ENCODE assay signal across 11 cellular contexts in the genomic region with DNA sequence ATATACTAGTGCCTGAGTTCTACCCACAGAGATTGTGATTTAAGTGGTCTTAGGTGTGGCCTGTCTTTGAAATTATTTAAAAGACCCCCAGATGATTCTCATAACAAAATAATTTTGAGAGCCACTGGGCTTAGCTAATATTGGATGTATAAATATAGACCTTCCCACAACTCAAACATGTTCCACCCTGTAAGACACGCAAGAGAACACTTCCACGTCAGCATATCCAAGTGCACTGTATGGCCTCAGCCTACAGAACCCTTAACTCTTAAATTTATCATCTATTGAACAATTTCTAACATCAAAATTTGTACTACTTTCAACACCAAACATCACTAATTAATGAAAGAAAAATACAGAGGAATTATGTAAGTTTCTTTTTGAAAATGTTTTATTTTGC. TPM values are rescaled to one million over a fixed set of nuclear protein-coding genes. Genes with fewer than 3 reads are reported as not detected.
DNase-seq lines count a peak whose midpoint lies in the region; ATAC-seq, FAIRE-seq and TF ChIP-seq lines count a peak whose summit lies in the region.
"Had no signal": no experiment of that assay in that cellular context is flagged by ENCODE, and none has a peak within 500 bp of the region (broad histone marks: within the 10 kb centered on the region; RNA-seq: fewer than 3 reads in every experiment).

No MANE protein-coding gene starts in this region.

- peak overlapping the region; percentile 5 for H3K27ac ChIP-seq in layer of hippocampus (ENCODE audit: low read depth, low read length)

- no peak for ATAC-seq in GM21526 (IDR thresholded peaks at IDR 0.05; ENCODE audit: low FRiP score, unreplicated experiment)

- FAIRE-seq in GM12891 (lab: Jason Lieb, UNC) = peak; percentile 54
- FAIRE-seq: D721Med had no signal

- H3K27me3 ChIP-seq in layer of hippocampus (ENCODE audit: control insufficient read depth, insufficient read depth, low read length) = no peaks in the 10 kb centered on the region

- TF ChIP-seq POLR2A in GM12891 (IDR thresholded peaks at IDR 0.05; ENCODE audit: low read depth, low read length) = no peak

- DNase-seq in GM12891 (ENCODE audit: insufficient read length, low spot score) (no peak), pons (ENCODE audit: low spot score) (peak; percentile 37), NCI-H2107 treated with DMSO at 0.1 percent for 48 hours (lab: John Stamatoyannopoulos, UW; ENCODE audit: unreplicated experiment) (no peak), NCI-H2081 treated with DMSO at 0.1 percent for 48 hours (lab: John Stamatoyannopoulos, UW) (no peak)
- DNase-seq in activated CD4-positive, alpha-beta T cell treated with anti-CD3 and anti-CD28 coated beads, Interleukin-2, amount 50 U/mL, for 48 hours = no peak
- DNase-seq: H7, NCI-H526 treated with DMSO at 0.1 percent for 48 hours, Right ventricle myocardium superior had no signal

TF ChIP-seq in GM12891, 5 proteins besides CTCF, POLR2A, EP300 and RAD21:
- TF ChIP-seq SPI1 (IDR thresholded peaks at IDR 0.05; ENCODE audit: low read depth, low read length) = no peak
- TF ChIP-seq POLR2AphosphoS5 (IDR thresholded peaks at IDR 0.05; ENCODE audit: low read depth, low read length) = no peak
- no peak for TF ChIP-seq POU2F2 (IDR thresholded peaks at IDR 0.05; ENCODE audit: low read depth, low read length)
- no peak for TF ChIP-seq TAF1 (IDR thresholded peaks at IDR 0.05; ENCODE audit: low read depth, low read length)
- no peak for TF ChIP-seq PAX5 (IDR thresholded peaks at IDR 0.05; ENCODE audit: insufficient read depth, low read length, severe bottlenecking)

RNA-seq across cellular contexts. Expression of gene FAM177B, which starts 2.5 kb away (rescaled TPM):
- polyA plus RNA-seq in GM12891 (2012; ENCODE audit: low read depth, missing spikeins) = not detected

RNA-seq across cellular contexts. Expression of gene BROX, which starts 27.1 kb away (rescaled TPM):
- polyA plus RNA-seq in GM12891 (2012; ENCODE audit: low read depth, missing spikeins) = 5.1 TPM

RNA-seq across cellular contexts. Expression of gene AIDA, which starts 27.2 kb away (rescaled TPM):
- polyA plus RNA-seq in GM12891 (2012; ENCODE audit: low read depth, missing spikeins) = 17.2 TPM
